Comparison of ENCODE assay signal across 10 cellular contexts in genomic region chrX:1522905-1523304, GRCh38. TPM values are rescaled to one million over a fixed set of nuclear protein-coding genes. Genes with fewer than 3 reads are reported as not detected.
DNase-seq lines count a peak whose midpoint lies in the region; ATAC-seq, FAIRE-seq and TF ChIP-seq lines count a peak whose summit lies in the region.
"Not testable (repeated sequence)": the region's sequence is repeated elsewhere in the genome, so short reads cannot be mapped to it uniquely, and the experiment has no call there.
"Had no signal": no experiment of that assay in that cellular context is flagged by ENCODE, and none has a peak within 500 bp of the region (broad histone marks: within the 10 kb centered on the region; RNA-seq: fewer than 3 reads in every experiment).

No MANE protein-coding gene starts in this region.

- peaks cover 27% of the 10 kb centered on the region for H3K4me1 ChIP-seq in CD4-positive, CD25-positive, alpha-beta regulatory T cell (ENCODE audit: control insufficient read depth, insufficient read depth, low read length, poor library complexity, severe bottlenecking)
- peaks cover 28% of the 10 kb centered on the region for H3K4me1 ChIP-seq in OCI-LY1 (ENCODE audit: insufficient read depth, low read length, severe bottlenecking)

- peak overlapping the region in 2 of 3 donors; percentile 6 to 83 for H3K27ac Mint-ChIP-seq in CD4-positive, CD25-positive, alpha-beta regulatory T cell
- H3K27ac Mint-ChIP-seq in activated CD4-positive, alpha-beta memory T cell treated with anti-CD3 and anti-CD28 coated beads for 36 hours: not testable (repeated sequence)
- H3K27ac Mint-ChIP-seq in activated T-helper 1 cell treated with anti-CD3 and anti-CD28 coated beads, Interleukin-12 subunit alpha, Interleukin-12 subunit beta, Interleukin-2, Interleukin-4 antibody, amounts not matched to agents 30 ng/mL and 10 ng/mL and 1 ng/mL, durations not matched to agents 14 hours and 24 hours and 36 hours: peak overlapping the region; percentile 50
- peak overlapping the region; percentile 10 for H3K27ac Mint-ChIP-seq in activated naive CD8-positive, alpha-beta T cell treated with anti-CD3 and anti-CD28 coated beads, Interleukin-2, amount 50 U/mL, for 24 hours
- peak overlapping the region; percentile 30 to 100 (median 80) for H3K27ac Mint-ChIP-seq in naive B cell
- H3K27ac Mint-ChIP-seq in stimulated activated naive B cell treated with anti-CD40 and anti-IgM and Interleukin-4, amounts not matched to agents 10 μg/mL and 1 μg/mL and 100 μg/mL, for 72 hours: peak overlapping the region; percentile 92

- H3K9ac ChIP-seq in OCI-LY1 (ENCODE audit: low read length): not testable (repeated sequence)

- not testable (repeated sequence) for H3K27me3 ChIP-seq in CD4-positive, CD25-positive, alpha-beta regulatory T cell (ENCODE audit: control insufficient read depth, insufficient read depth, low read length); OCI-LY1 (ENCODE audit: insufficient read depth, low read length)

- intact Hi-C loops in activated CD4-positive, alpha-beta memory T cell treated with anti-CD3 and anti-CD28 coated beads for 36 hours (cut with micrococcal nuclease): loop anchor here (1.0 to 10.0 kb wide), 3 partner anchors 13 to 1172 kb away; partner anchors contain the start of gene CD99
- intact Hi-C loops in activated T-helper 1 cell treated with anti-CD3 and anti-CD28 coated beads, Interleukin-12 subunit alpha, Interleukin-12 subunit beta, Interleukin-2, Interleukin-4 antibody, amounts not matched to agents 30 ng/mL and 10 ng/mL and 1 ng/mL, durations not matched to agents 14 hours and 24 hours and 36 hours (cut with micrococcal nuclease): loop anchor here (2.0 to 10.0 kb wide), 2 partner anchors 14 to 948 kb away; partner anchors contain the start of gene P2RY8

- peaks cover 0 to 11% (median 0%) of the 10 kb centered on the region in 7 donors for H3K9me3 Mint-ChIP-seq in CD4-positive, CD25-positive, alpha-beta regulatory T cell
- not testable (repeated sequence) for H3K9me3 Mint-ChIP-seq in activated CD4-positive, alpha-beta memory T cell treated with anti-CD3 and anti-CD28 coated beads for 36 hours; activated T-helper 1 cell treated with anti-CD3 and anti-CD28 coated beads, Interleukin-12 subunit alpha, Interleukin-12 subunit beta, Interleukin-2, Interleukin-4 antibody, amounts not matched to agents 30 ng/mL and 10 ng/mL and 1 ng/mL, durations not matched to agents 14 hours and 24 hours and 36 hours; activated naive CD8-positive, alpha-beta T cell treated with anti-CD3 and anti-CD28 coated beads, Interleukin-2, amount 50 U/mL, for 24 hours
- H3K9me3 Mint-ChIP-seq in naive B cell: peaks cover 0 to 12% (median 0%) of the 10 kb centered on the region in 7 donors
- H3K9me3 Mint-ChIP-seq in stimulated activated naive B cell treated with anti-CD40 and anti-IgM and Interleukin-4, amounts not matched to agents 10 μg/mL and 1 μg/mL and 100 μg/mL, for 72 hours: peaks cover 12 to 25% of the 10 kb centered on the region in 2 donors

- H3K27ac ChIP-seq in CD4-positive, CD25-positive, alpha-beta regulatory T cell (ENCODE audit: insufficient read depth, low read length, poor library complexity, severe bottlenecking): not testable (repeated sequence)
- H3K27ac ChIP-seq in OCI-LY1 (ENCODE audit: low read depth, low read length, poor library complexity, severe bottlenecking): peak overlapping the region; percentile 90

- not testable (repeated sequence) for TF ChIP-seq POLR2A in GM12892 (IDR thresholded peaks at IDR 0.05; ENCODE audit: low read depth, low read length)

- not testable (repeated sequence) for TF ChIP-seq CTCF in OCI-LY1 (IDR thresholded peaks at IDR 0.05; ENCODE audit: low read length)

- H3K27me3 Mint-ChIP-seq in CD4-positive, CD25-positive, alpha-beta regulatory T cell; activated CD4-positive, alpha-beta memory T cell treated with anti-CD3 and anti-CD28 coated beads for 36 hours; activated T-helper 1 cell treated with anti-CD3 and anti-CD28 coated beads, Interleukin-12 subunit alpha, Interleukin-12 subunit beta, Interleukin-2, Interleukin-4 antibody, amounts not matched to agents 30 ng/mL and 10 ng/mL and 1 ng/mL, durations not matched to agents 14 hours and 24 hours and 36 hours (ENCODE audit: insufficient read depth); activated naive CD8-positive, alpha-beta T cell treated with anti-CD3 and anti-CD28 coated beads, Interleukin-2, amount 50 U/mL, for 24 hours; naive B cell; stimulated activated naive B cell treated with anti-CD40 and anti-IgM and Interleukin-4, amounts not matched to agents 10 μg/mL and 1 μg/mL and 100 μg/mL, for 72 hours: not testable (repeated sequence)

- peaks cover 23 to 48% (median 38%) of the 10 kb centered on the region in 4 donors for H3K4me1 Mint-ChIP-seq in CD4-positive, CD25-positive, alpha-beta regulatory T cell
- peaks cover 43% of the 10 kb centered on the region for H3K4me1 Mint-ChIP-seq in activated CD4-positive, alpha-beta memory T cell treated with anti-CD3 and anti-CD28 coated beads for 36 hours (ENCODE audit: low read depth)
- H3K4me1 Mint-ChIP-seq in activated T-helper 1 cell treated with anti-CD3 and anti-CD28 coated beads, Interleukin-12 subunit alpha, Interleukin-12 subunit beta, Interleukin-2, Interleukin-4 antibody, amounts not matched to agents 30 ng/mL and 10 ng/mL and 1 ng/mL, durations not matched to agents 14 hours and 24 hours and 36 hours (ENCODE audit: low read depth): peaks cover 43% of the 10 kb centered on the region
- H3K4me1 Mint-ChIP-seq in activated naive CD8-positive, alpha-beta T cell treated with anti-CD3 and anti-CD28 coated beads, Interleukin-2, amount 50 U/mL, for 24 hours: peaks cover 40% of the 10 kb centered on the region
- H3K4me1 Mint-ChIP-seq in naive B cell: peaks cover 42 to 52% (median 47%) of the 10 kb centered on the region in 3 donors
- H3K4me1 Mint-ChIP-seq in stimulated activated naive B cell treated with anti-CD40 and anti-IgM and Interleukin-4, amounts not matched to agents 10 μg/mL and 1 μg/mL and 100 μg/mL, for 72 hours: peaks cover 35 to 49% of the 10 kb centered on the region in 2 donors

- H3K4me3 Mint-ChIP-seq in CD4-positive, CD25-positive, alpha-beta regulatory T cell: peak overlapping the region; percentile 1 to 91 (median 48)
- not testable (repeated sequence) for H3K4me3 Mint-ChIP-seq in activated CD4-positive, alpha-beta memory T cell treated with anti-CD3 and anti-CD28 coated beads for 36 hours; activated T-helper 1 cell treated with anti-CD3 and anti-CD28 coated beads, Interleukin-12 subunit alpha, Interleukin-12 subunit beta, Interleukin-2, Interleukin-4 antibody, amounts not matched to agents 30 ng/mL and 10 ng/mL and 1 ng/mL, durations not matched to agents 14 hours and 24 hours and 36 hours; activated naive CD8-positive, alpha-beta T cell treated with anti-CD3 and anti-CD28 coated beads, Interleukin-2, amount 50 U/mL, for 24 hours; stimulated activated naive B cell treated with anti-CD40 and anti-IgM and Interleukin-4, amounts not matched to agents 10 μg/mL and 1 μg/mL and 100 μg/mL, for 72 hours
- peak overlapping the region in 5 of 8 donors; percentile 12 to 63 (median 50) for H3K4me3 Mint-ChIP-seq in naive B cell

- H3K4me2 ChIP-seq in OCI-LY1 (ENCODE audit: low read length): not testable (repeated sequence)

- DNase-seq in CD4-positive, CD25-positive, alpha-beta regulatory T cell; GM12892 (ENCODE audit: insufficient read length); activated T-helper 1 cell treated with anti-CD3 and anti-CD28 coated beads, Interleukin-12 subunit alpha, Interleukin-12 subunit beta, Interleukin-2, Interleukin-4 antibody, amounts not matched to agents 30 ng/mL and 10 ng/mL and 1 ng/mL, durations not matched to agents 14 hours and 24 hours and 36 hours (ENCODE audit: low spot score); activated naive CD8-positive, alpha-beta T cell treated with anti-CD3 and anti-CD28 coated beads, Interleukin-2, amount 50 U/mL, for 24 hours; naive B cell; stimulated activated naive B cell treated with anti-CD40 and anti-IgM and Interleukin-4, amounts not matched to agents 10 μg/mL and 1 μg/mL and 100 μg/mL, for 72 hours: not testable (repeated sequence)
- peak; percentile 4 for DNase-seq in activated CD4-positive, alpha-beta memory T cell treated with anti-CD3 and anti-CD28 coated beads for 36 hours

- peaks cover 28% of the 10 kb centered on the region for H3F3A ChIP-seq in OCI-LY1 (ENCODE audit: insufficient read depth, low read length)

- CTCF ChIA-PET in activated CD4-positive, alpha-beta memory T cell treated with anti-CD3 and anti-CD28 coated beads for 36 hours (lab: Charles Lee): not testable (repeated sequence)

- H3K79me2 ChIP-seq in OCI-LY1 (ENCODE audit: insufficient read depth, low read length): peaks cover 65% of the 10 kb centered on the region

- H3K9me3 ChIP-seq in CD4-positive, CD25-positive, alpha-beta regulatory T cell (ENCODE audit: control insufficient read depth in 2 of 2, low read length in 2 of 2); OCI-LY1 (ENCODE audit: low read length): not testable (repeated sequence)

- H3K36me3 Mint-ChIP-seq in CD4-positive, CD25-positive, alpha-beta regulatory T cell: peaks cover 38% of the 10 kb centered on the region
- H3K36me3 Mint-ChIP-seq in activated CD4-positive, alpha-beta memory T cell treated with anti-CD3 and anti-CD28 coated beads for 36 hours: peaks cover 21% of the 10 kb centered on the region
- peaks cover 34% of the 10 kb centered on the region for H3K36me3 Mint-ChIP-seq in activated T-helper 1 cell treated with anti-CD3 and anti-CD28 coated beads, Interleukin-12 subunit alpha, Interleukin-12 subunit beta, Interleukin-2, Interleukin-4 antibody, amounts not matched to agents 30 ng/mL and 10 ng/mL and 1 ng/mL, durations not matched to agents 14 hours and 24 hours and 36 hours (ENCODE audit: low read depth)
- H3K36me3 Mint-ChIP-seq in activated naive CD8-positive, alpha-beta T cell treated with anti-CD3 and anti-CD28 coated beads, Interleukin-2, amount 50 U/mL, for 24 hours (ENCODE audit: low read depth): peaks cover 16% of the 10 kb centered on the region
- H3K36me3 Mint-ChIP-seq in naive B cell: peaks cover 15 to 35% of the 10 kb centered on the region in 2 donors
- H3K36me3 Mint-ChIP-seq in stimulated activated naive B cell treated with anti-CD40 and anti-IgM and Interleukin-4, amounts not matched to agents 10 μg/mL and 1 μg/mL and 100 μg/mL, for 72 hours: peaks cover 32 to 40% of the 10 kb centered on the region in 2 donors

- not testable (repeated sequence) for H3K9me2 ChIP-seq in OCI-LY1 (ENCODE audit: low read depth, low read length)

- POLR2A ChIA-PET in activated CD4-positive, alpha-beta memory T cell treated with anti-CD3 and anti-CD28 coated beads for 36 hours (lab: Charles Lee): not testable (repeated sequence)

- H3K4me3 ChIP-seq in CD4-positive, CD25-positive, alpha-beta regulatory T cell (ENCODE audit: low read depth, low read length); OCI-LY1 (ENCODE audit: low read depth, low read length, poor library complexity, severe bottlenecking): not testable (repeated sequence)

- not testable (repeated sequence) for ATAC-seq in CD4-positive, CD25-positive, alpha-beta regulatory T cell (ENCODE audit: low read depth in 2 of 2); activated naive CD8-positive, alpha-beta T cell treated with anti-CD3 and anti-CD28 coated beads, Interleukin-2, amount 50 U/mL, for 24 hours; naive B cell (ENCODE audit: low read depth in 2 of 2); stimulated activated naive B cell treated with anti-CD40 and anti-IgM and Interleukin-4, amounts not matched to agents 10 μg/mL and 1 μg/mL and 100 μg/mL, for 72 hours (replicated peaks)

- H2AFZ ChIP-seq in OCI-LY1 (ENCODE audit: low read length): not testable (repeated sequence)

- not testable (repeated sequence) for H3K36me3 ChIP-seq in CD4-positive, CD25-positive, alpha-beta regulatory T cell (ENCODE audit: control insufficient read depth, insufficient read depth, low read length)
- peaks cover 65% of the 10 kb centered on the region for H3K36me3 ChIP-seq in OCI-LY1 (ENCODE audit: insufficient read depth, low read length)

- not testable (repeated sequence) for H4K20me1 ChIP-seq in OCI-LY1 (ENCODE audit: insufficient read depth, low read length)

- FAIRE-seq in GM12892 (lab: Jason Lieb, UNC): peak; percentile 24

RNA-seq across cellular contexts. Expression of gene P2RY8, which starts 14.1 kb away (rescaled TPM):
- total RNA-seq in CD4-positive, CD25-positive, alpha-beta regulatory T cell: 158 TPM
- polyA plus RNA-seq in CD4-positive, CD25-positive, alpha-beta regulatory T cell: 100 to 1,000 TPM; 189 to 222 (median 207) TPM
- polyA plus RNA-seq in GM12892 (2012; ENCODE audit: missing spikeins): 31.4 TPM
- 10 to 100 TPM; 30.2 to 32.7 TPM for total RNA-seq in activated CD4-positive, alpha-beta memory T cell treated with anti-CD3 and anti-CD28 coated beads for 36 hours
- total RNA-seq in activated T-helper 1 cell treated with anti-CD3 and anti-CD28 coated beads, Interleukin-12 subunit alpha, Interleukin-12 subunit beta, Interleukin-2, Interleukin-4 antibody, amounts not matched to agents 30 ng/mL and 10 ng/mL and 1 ng/mL, durations not matched to agents 14 hours and 24 hours and 36 hours: 20.4 and 21.8 TPM in 2 replicates
- 100 to 1,000 TPM; 227 to 320 (median 275) TPM for polyA plus RNA-seq in naive B cell (ENCODE audit: low read depth in 6 of 6)
- total RNA-seq: A673, SK-MEL-5 had no signal
